ENCODE assay signal across 7 cellular contexts in genomic region chr5:131394128-131394527, GRCh38.
DNase-seq lines count a peak whose midpoint lies in the region; ATAC-seq and TF ChIP-seq lines count a peak whose summit lies in the region.

No MANE protein-coding gene starts in this region.

- TF ChIP-seq CTCF in endodermal cell (conservative IDR thresholded peaks at IDR 0.05) (no peak), mesothelial cell of epicardium (IDR thresholded peaks at IDR 0.05; ENCODE audit: unreplicated experiment) (no peak)

- WGBS in endodermal cell (ENCODE audit: insufficient coverage in 1 of 2, insufficient read length in 1 of 2), 2 experiments: 92 to 93% methylated on average over 2 to 4 of the region's 4 CpGs

- peak overlapping the region; percentile 89 for H3K27ac Mint-ChIP-seq in activated naive CD4-positive, alpha-beta T cell treated with anti-CD3 and anti-CD28 coated beads, Interleukin-2, amount 10 ng/mL, durations not matched to agents 7 days and 5 days
- peak overlapping the region; percentile 95 for H3K27ac Mint-ChIP-seq in memory B cell
- no peak overlapping the region for H3K27ac Mint-ChIP-seq in endodermal cell
- no peak overlapping the region for H3K27ac Mint-ChIP-seq in mesothelial cell of epicardium

- ATAC-seq in GM19324 (IDR thresholded peaks at IDR 0.05; ENCODE audit: low FRiP score, unreplicated experiment): peak; percentile 78
- peak; percentile 65 for ATAC-seq in HG02973 (IDR thresholded peaks at IDR 0.05; ENCODE audit: unreplicated experiment)
- ATAC-seq in memory B cell (ENCODE audit: low read depth): peak; percentile 99

- no peaks in the 10 kb centered on the region for H3K27me3 Mint-ChIP-seq in activated naive CD4-positive, alpha-beta T cell treated with anti-CD3 and anti-CD28 coated beads, Interleukin-2, amount 10 ng/mL, durations not matched to agents 7 days and 5 days
- H3K27me3 Mint-ChIP-seq in memory B cell (no peaks in the 10 kb centered on the region), endodermal cell (ENCODE audit: insufficient read depth) (no peaks in the 10 kb centered on the region), mesothelial cell of epicardium (ENCODE audit: low read depth) (no peaks in the 10 kb centered on the region)

- peak; percentile 57 for DNase-seq in activated naive CD4-positive, alpha-beta T cell treated with anti-CD3 and anti-CD28 coated beads, Interleukin-2, amount 10 ng/mL, durations not matched to agents 7 days and 5 days
- DNase-seq in memory B cell (ENCODE audit: low spot score in 2 of 2): peak in 1 of 2 donors; percentile 56
- DNase-seq in endodermal cell: no peak
- no peak for DNase-seq in mesothelial cell of epicardium (ENCODE audit: low spot score in 2 of 2, unreplicated experiment in 2 of 2)
- no peak for DNase-seq in C1 segment of cervical spinal cord (lab: John Stamatoyannopoulos, UW)

- no peak overlapping the region for H3K9ac ChIP-seq in endodermal cell (ENCODE audit: extremely low read depth, low read length, poor library complexity, severe bottlenecking)

- no peaks in the 10 kb centered on the region for H3K4me1 ChIP-seq in endodermal cell (ENCODE audit: control insufficient read depth, insufficient read depth, low read length)

- H3K9me3 ChIP-seq in endodermal cell (ENCODE audit: control insufficient read depth, low read length): no peaks in the 10 kb centered on the region

- no peaks in the 10 kb centered on the region for H3K27me3 ChIP-seq in endodermal cell (ENCODE audit: control insufficient read depth, insufficient read depth, low read length, poor library complexity, severe bottlenecking)

- peaks cover 83% of the 10 kb centered on the region for H3K36me3 Mint-ChIP-seq in activated naive CD4-positive, alpha-beta T cell treated with anti-CD3 and anti-CD28 coated beads, Interleukin-2, amount 10 ng/mL, durations not matched to agents 7 days and 5 days
- H3K36me3 Mint-ChIP-seq in memory B cell (peaks cover 44% of the 10 kb centered on the region), endodermal cell (ENCODE audit: low read depth) (peaks cover 48% of the 10 kb centered on the region), mesothelial cell of epicardium (peaks cover 44% of the 10 kb centered on the region)

- no peak overlapping the region for H3K4me3 ChIP-seq in endodermal cell (ENCODE audit: low read length)

- CTCF ChIA-PET in activated naive CD4-positive, alpha-beta T cell treated with anti-CD3 and anti-CD28 coated beads, Interleukin-2, amount 10 ng/mL, durations not matched to agents 7 days and 5 days (lab: Charles Lee): interaction anchor here (1.1 to 3.1 kb wide), 3 partner anchors 9 to 22 kb away, joined by 3 to 12 read pairs (median 5); no protein-coding TSS in a partner anchor

- H3K36me3 ChIP-seq in endodermal cell (ENCODE audit: control insufficient read depth, insufficient read depth, low read length): peaks cover 87% of the 10 kb centered on the region

- peak overlapping the region; percentile 55 for H3K4me3 Mint-ChIP-seq in activated naive CD4-positive, alpha-beta T cell treated with anti-CD3 and anti-CD28 coated beads, Interleukin-2, amount 10 ng/mL, durations not matched to agents 7 days and 5 days
- H3K4me3 Mint-ChIP-seq in memory B cell (peak overlapping the region; percentile 51), endodermal cell (no peak overlapping the region), mesothelial cell of epicardium (no peak overlapping the region)

- peaks cover 79% of the 10 kb centered on the region for H3K4me1 Mint-ChIP-seq in activated naive CD4-positive, alpha-beta T cell treated with anti-CD3 and anti-CD28 coated beads, Interleukin-2, amount 10 ng/mL, durations not matched to agents 7 days and 5 days
- H3K4me1 Mint-ChIP-seq in memory B cell (peaks cover 33% of the 10 kb centered on the region), endodermal cell (no peaks in the 10 kb centered on the region), mesothelial cell of epicardium (no peaks in the 10 kb centered on the region)

- no peak overlapping the region for H3K27ac ChIP-seq in endodermal cell (ENCODE audit: low read depth, low read length)

- no peaks in the 10 kb centered on the region for H3K9me3 Mint-ChIP-seq in activated naive CD4-positive, alpha-beta T cell treated with anti-CD3 and anti-CD28 coated beads, Interleukin-2, amount 10 ng/mL, durations not matched to agents 7 days and 5 days
- H3K9me3 Mint-ChIP-seq in memory B cell (no peaks in the 10 kb centered on the region), endodermal cell (no peaks in the 10 kb centered on the region), mesothelial cell of epicardium (no peaks in the 10 kb centered on the region)

Comparison
In these comparisons a context has a peak if more than half of its experiments do, and no peak if none do; other contexts are left out.
1. H3K27ac Mint-ChIP-seq: peak in activated naive CD4-positive, alpha-beta T cell treated with anti-CD3 and anti-CD28 coated beads, Interleukin-2, amount 10 ng/mL, durations not matched to agents 7 days and 5 days (single experiment) and memory B cell (single experiment); none in endodermal cell (single experiment) and mesothelial cell of epicardium (single experiment).
2. H3K4me3 Mint-ChIP-seq: peak in activated naive CD4-positive, alpha-beta T cell treated with anti-CD3 and anti-CD28 coated beads, Interleukin-2, amount 10 ng/mL, durations not matched to agents 7 days and 5 days (single experiment) and memory B cell (single experiment); none in endodermal cell (single experiment) and mesothelial cell of epicardium (single experiment).
3. Peak in every context shown above with its lines, with median percentiles within 50 percentile points of each other: ATAC-seq.